Comparison of ENCODE assay signal across 18 cellular contexts in the genomic region with DNA sequence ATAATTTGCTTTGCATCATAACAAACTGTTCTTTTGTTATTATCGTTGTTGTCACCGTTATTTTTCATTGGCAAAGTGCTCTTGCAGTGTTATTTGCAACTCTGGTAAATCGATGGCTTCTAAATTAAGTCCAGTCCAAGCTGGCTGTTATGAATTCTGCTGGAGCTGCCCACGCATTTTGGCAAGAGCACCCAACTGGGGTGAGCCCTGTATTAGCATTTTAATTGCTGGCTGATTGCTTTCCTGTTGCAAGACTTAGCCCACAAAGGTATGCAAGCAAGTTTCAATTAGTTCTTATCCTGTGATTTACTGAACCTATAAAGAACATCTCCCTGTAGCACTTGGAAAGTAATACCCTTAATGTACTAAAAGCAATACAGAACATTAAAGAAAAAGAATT.
"Had no signal": no experiment of that assay in that cellular context is flagged by ENCODE, and none has a peak within 500 bp of the region (broad histone marks: within the 10 kb centered on the region; RNA-seq: fewer than 3 reads in every experiment).

No MANE protein-coding gene starts in this region.

- DNase-seq: activated CD4-positive, alpha-beta memory T cell treated with anti-CD3 and anti-CD28 coated beads, Interleukin-2, amount 10 ng/mL, durations not matched to agents 7 days and 5 days; activated CD4-positive, alpha-beta T cell treated with anti-CD3 and anti-CD28 coated beads for 36 hours; activated CD8-positive, alpha-beta memory T cell treated with anti-CD3 and anti-CD28 coated beads, Interleukin-2, amount 10 ng/mL, durations not matched to agents 7 days and 5 days; effector memory CD8-positive, alpha-beta T cell; foreskin keratinocyte; glutamatergic neuron; hippocampal formation; mesenchymal stem cell; naive thymus-derived CD4-positive, alpha-beta T cell; stimulated activated CD4-positive, alpha-beta T cell treated with anti-CD3 and anti-CD28 coated beads, Interleukin-4, amount 100 ng/mL, for 1 hour; stimulated activated naive CD8-positive, alpha-beta T cell treated with anti-CD3 and anti-CD28 coated beads, Interleukin-15, amount 100 ng/mL, for 72 hours; T-helper 2 cell; transverse colon had no signal

- ATAC-seq: activated CD4-positive, alpha-beta T cell treated with anti-CD3 and anti-CD28 coated beads for 36 hours; activated CD8-positive, alpha-beta memory T cell treated with anti-CD3 and anti-CD28 coated beads, Interleukin-2, amount 10 ng/mL, durations not matched to agents 7 days and 5 days; effector memory CD8-positive, alpha-beta T cell; foreskin keratinocyte; naive thymus-derived CD4-positive, alpha-beta T cell; sciatic nerve; stimulated activated naive CD8-positive, alpha-beta T cell treated with anti-CD3 and anti-CD28 coated beads, Interleukin-15, amount 100 ng/mL, for 72 hours had no signal

- H3K4me3 ChIP-seq: ovary, smooth muscle cell, suprapubic skin, transverse colon, vagina had no signal
